In genomic region chr2:853203-853870, GRCh38 we compare ENCODE assay signal across 1 cellular context.
TF ChIP-seq lines count a peak whose summit lies in the region.

No MANE protein-coding gene starts in this region.

TF ChIP-seq in H1, 55 proteins besides CTCF, POLR2A, EP300 and RAD21 (continued from another document):
- no peak for TF ChIP-seq CHD7 (IDR thresholded peaks at IDR 0.05; ENCODE audit: insufficient replicate concordance, low read length)
- TF ChIP-seq ATF2 (IDR thresholded peaks at IDR 0.05; ENCODE audit: low read length), result no peak
- no peak for TF ChIP-seq BCL11A (IDR thresholded peaks at IDR 0.05; ENCODE audit: low read depth in 2 of 2, low read length in 2 of 2)
- no peak for TF ChIP-seq ASH2L (IDR thresholded peaks at IDR 0.05; ENCODE audit: low read length)
- no peak for TF ChIP-seq ZNF274 (IDR thresholded peaks at IDR 0.05; ENCODE audit: borderline replicate concordance, extremely low read depth, low read length)
